ENCODE assay signal across 8 cellular contexts in the genomic region with DNA sequence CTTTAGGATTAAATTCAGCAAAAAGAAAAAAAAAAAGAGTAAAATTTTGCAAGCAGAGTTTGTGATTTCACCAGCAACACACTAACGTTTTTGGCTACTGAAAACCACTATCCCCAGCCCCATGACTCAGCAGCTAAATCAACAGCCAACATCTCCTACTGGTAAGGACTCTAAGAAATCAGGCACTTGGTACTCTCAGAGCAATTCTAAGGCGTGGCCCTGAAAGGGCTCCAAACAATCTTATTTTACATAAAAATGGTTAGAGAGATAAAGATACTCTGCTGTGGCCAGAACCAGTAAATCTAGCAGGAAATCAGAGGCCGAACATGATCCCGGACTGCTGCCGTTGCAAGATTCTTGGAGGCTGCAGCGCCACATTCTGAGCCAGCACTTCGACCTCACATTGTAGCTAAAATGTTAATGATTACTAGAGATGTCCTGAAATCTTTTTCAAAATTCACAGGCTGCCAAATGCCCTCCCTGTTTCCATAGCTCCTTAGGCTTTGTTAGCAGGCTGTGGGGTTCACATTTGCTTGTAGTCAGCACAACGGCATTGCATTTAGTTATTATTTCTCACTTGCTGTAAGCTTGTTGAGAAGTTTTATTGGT. TPM values are rescaled to one million over a fixed set of nuclear protein-coding genes. Genes with fewer than 3 reads are reported as not detected.
DNase-seq lines count a peak whose midpoint lies in the region; ATAC-seq and TF ChIP-seq lines count a peak whose summit lies in the region.

No MANE protein-coding gene starts in this region.

- TF ChIP-seq POLR2A in esophagus muscularis mucosa (IDR thresholded peaks at IDR 0.05; ENCODE audit: low read depth) = no peak

- ATAC-seq in activated B cell treated with CpG ODN at 0.5 μM for 24 hours (ENCODE audit: low read depth) (no peak), GM21529 (IDR thresholded peaks at IDR 0.05; ENCODE audit: unreplicated experiment) (no peak), HG03354 (IDR thresholded peaks at IDR 0.05; ENCODE audit: poor library complexity, severe bottlenecking, unreplicated experiment) (no peak)

- H3K36me3 ChIP-seq in esophagus muscularis mucosa = peaks cover 0 to 5% (median 0%) of the 10 kb centered on the region in 4 donors

- no peaks in the 10 kb centered on the region for H3K27me3 ChIP-seq in esophagus muscularis mucosa

- intact Hi-C loops in activated B cell treated with CpG ODN at 0.5 μM for 24 hours (cut with micrococcal nuclease) (no loop called here), esophagus muscularis mucosa (cut with DNase I) (no loop called here)

- H3K4me3 Mint-ChIP-seq in activated B cell treated with CpG ODN at 0.5 μM for 24 hours = peak overlapping the region; percentile 90
- peak overlapping the region; percentile 85 to 90 (median 87) for H3K4me3 Mint-ChIP-seq in nephron

- H3K4me3 ChIP-seq in esophagus muscularis mucosa = peak overlapping the region in 1 of 4 donors; percentile 100

- H3K4me1 Mint-ChIP-seq in activated B cell treated with CpG ODN at 0.5 μM for 24 hours (peaks cover 34% of the 10 kb centered on the region), nephron (peaks cover 36% of the 10 kb centered on the region)

- CTCF ChIA-PET in activated B cell treated with CpG ODN at 0.5 μM for 24 hours (lab: Charles Lee) = interaction anchor here (0.6 to 4.2 kb wide), 4 partner anchors 18 to 616 kb away, joined by 3 to 21 read pairs (median 4); no protein-coding TSS in a partner anchor

- no peak for TF ChIP-seq EP300 in esophagus muscularis mucosa (IDR thresholded peaks at IDR 0.05)

- H3K4me1 ChIP-seq in esophagus muscularis mucosa = peaks cover 33 to 46% (median 44%) of the 10 kb centered on the region in 4 donors

- H3K9me3 Mint-ChIP-seq in activated B cell treated with CpG ODN at 0.5 μM for 24 hours (no peaks in the 10 kb centered on the region), nephron (no peaks in the 10 kb centered on the region)

- TF ChIP-seq CTCF in activated B cell treated with CpG ODN at 0.5 μM for 24 hours (IDR thresholded peaks at IDR 0.05) = no peak
- TF ChIP-seq CTCF in esophagus muscularis mucosa (IDR thresholded peaks at IDR 0.05) = no peak
- TF ChIP-seq CTCF in nephron (IDR thresholded peaks at IDR 0.05; ENCODE audit: unreplicated experiment in 3 of 3) = no peak

- POLR2A ChIA-PET in activated B cell treated with CpG ODN at 0.5 μM for 24 hours (lab: Charles Lee) = interaction anchor here (0.5 to 4.1 kb wide), 5 partner anchors 16 to 409 kb away, joined by 3 to 30 read pairs (median 3); no protein-coding TSS in a partner anchor

- DNase-seq in EL = peak; percentile 90
- peak; percentile 72 for DNase-seq in KBM-7
- no peak for DNase-seq in activated B cell treated with CpG ODN at 0.5 μM for 24 hours
- no peak for DNase-seq in esophagus muscularis mucosa (ENCODE audit: extremely low spot score)
- no peak for DNase-seq in NCI-H2081 (lab: John Stamatoyannopoulos, UW)

- no peaks in the 10 kb centered on the region for H3K9me3 ChIP-seq in esophagus muscularis mucosa

- H3K36me3 Mint-ChIP-seq in activated B cell treated with CpG ODN at 0.5 μM for 24 hours (ENCODE audit: low read depth) (peaks cover 21% of the 10 kb centered on the region), nephron (ENCODE audit: low read depth) (peaks cover 14% of the 10 kb centered on the region)

- H3K27ac ChIP-seq in esophagus muscularis mucosa (replicated peaks in 1 of 4) = peak overlapping the region; percentile 92 to 99 (median 96)

- in situ Hi-C loops in KBM-7 (cut with MboI; ENCODE audit: low pct_unique_long_range_greater_than_20kb, low sequenced_read_pairs) = no loop called here

- H3K27me3 Mint-ChIP-seq in activated B cell treated with CpG ODN at 0.5 μM for 24 hours = no peaks in the 10 kb centered on the region
- no peaks in the 10 kb centered on the region for H3K27me3 Mint-ChIP-seq in nephron (ENCODE audit: low read depth)

- WGBS in esophagus muscularis mucosa = 43% methylated on average over 8 of the region's 8 CpGs

- H3K27ac Mint-ChIP-seq in activated B cell treated with CpG ODN at 0.5 μM for 24 hours (peak overlapping the region; percentile 96), nephron (peak overlapping the region; percentile 99)

RNA-seq across cellular contexts. Expression of gene ENO1, which starts 1.7 kb away (rescaled TPM):
- total RNA-seq in activated B cell treated with CpG ODN at 0.5 μM for 24 hours (837 and 886 TPM in 2 replicates), esophagus muscularis mucosa (100 to 1,000 TPM; 595 to 895 (median 621) TPM)

Comparison
In these comparisons a context has a peak if more than half of its experiments do, and no peak if none do; other contexts are left out.
1. DNase-seq: peak in EL (single experiment) and KBM-7 (single experiment); none in activated B cell treated with CpG ODN at 0.5 μM for 24 hours (single experiment), esophagus muscularis mucosa (single experiment) and NCI-H2081 (0 of 2).